Comparison of ENCODE assay signal across 8 cellular contexts in genomic region chr4:139556071-139556734, GRCh38. TPM values are rescaled to one million over a fixed set of nuclear protein-coding genes. Genes with fewer than 3 reads are reported as not detected.
A peak's percentile ranks its signal among the peaks of the same experiment; 100 is the strongest.
DNase-seq lines count a peak whose midpoint lies in the region; ATAC-seq and TF ChIP-seq lines count a peak whose summit lies in the region.

Gene SETD7 (minus strand): TSS chr4:139556219. CDS start chr4:139556137, 82 bp downstream.

- WGBS in transverse colon (ENCODE audit: low coverage in 1 of 2), 2 donors = 0 to 1% methylated on average over 2 to 62 of the region's 63 CpGs

- TF ChIP-seq POLR2A in transverse colon (IDR thresholded peaks at IDR 0.05) = peak; percentile 71

- H3K27ac Mint-ChIP-seq in Calu3 (ENCODE audit: unreplicated experiment) (peak within 1 kb of the TSS; percentile 82), osteocyte (ENCODE audit: unreplicated experiment) (peak within 1 kb of the TSS; percentile 96)

- peak; percentile 67 for ATAC-seq in Right ventricle myocardium superior (ENCODE audit: poor library complexity)

- peak; percentile 59 for DNase-seq in Calu3
- DNase-seq in GOT3 (lab: John Stamatoyannopoulos, UW) = peak; percentile 1
- peak; percentile 52 for DNase-seq in MV-4-11 (lab: John Stamatoyannopoulos, UW)
- DNase-seq in SW480 (ENCODE audit: low spot score) = peak; percentile 69
- peak; percentile 88 for DNase-seq in adipocyte (ENCODE audit: low read depth)
- DNase-seq in Right ventricle myocardium superior = peak; percentile 88
- DNase-seq in osteocyte (ENCODE audit: extremely low spot score, unreplicated experiment) = peak; percentile 90
- peak; percentile 79 for DNase-seq in transverse colon

- H3K4me3 Mint-ChIP-seq in Calu3 (ENCODE audit: low read depth, unreplicated experiment) (peak within 1 kb of the TSS; percentile 90), osteocyte (ENCODE audit: unreplicated experiment) (peak within 1 kb of the TSS; percentile 96)

- H3K27ac ChIP-seq in transverse colon = peak within 1 kb of the TSS; percentile 88 to 98 (median 94)

- H3K36me3 ChIP-seq in adipocyte (ENCODE audit: control insufficient read depth, insufficient read depth, low read length, severe bottlenecking) (no peaks in the 10 kb centered on the region), transverse colon (no peaks in the 10 kb centered on the region)

- H3K9me3 Mint-ChIP-seq in Calu3 (ENCODE audit: low read depth, unreplicated experiment) (no peaks in the 10 kb centered on the region), osteocyte (ENCODE audit: unreplicated experiment) (no peaks in the 10 kb centered on the region)

- H3K36me3 Mint-ChIP-seq in Calu3 (ENCODE audit: insufficient read depth, unreplicated experiment) (peaks cover 35% of the 10 kb centered on the region), osteocyte (ENCODE audit: unreplicated experiment) (no peaks in the 10 kb centered on the region)

- H3K4me1 ChIP-seq in adipocyte (ENCODE audit: control insufficient read depth, insufficient read depth, low read length) = peaks cover 66% of the 10 kb centered on the region
- peaks cover 6 to 65% (median 38%) of the 10 kb centered on the region in 4 donors for H3K4me1 ChIP-seq in transverse colon

- in situ Hi-C loops in transverse colon (cut with MboI; ENCODE audit: low pct_ligation_motif_present in 1 of 4, low pct_unique_long_range_greater_than_20kb in 1 of 4, low sequenced_read_pairs in 3 of 4) = no loop called here

- H3K4me3 ChIP-seq in adipocyte (ENCODE audit: low read length) (peak within 1 kb of the TSS; percentile 91), transverse colon (peak within 1 kb of the TSS; percentile 64 to 95 (median 79))

- no peaks in the 10 kb centered on the region for H3K9me3 ChIP-seq in adipocyte (ENCODE audit: control insufficient read depth, low read length)
- no peaks in the 10 kb centered on the region for H3K9me3 ChIP-seq in transverse colon

- no TSS peak for BruUV-seq in Calu3 (replicated peaks; lab: Mats Ljungman, UMichigan)

- H3K27me3 Mint-ChIP-seq in Calu3 (ENCODE audit: unreplicated experiment) (no peaks in the 10 kb centered on the region), osteocyte (ENCODE audit: unreplicated experiment) (peaks cover 9% of the 10 kb centered on the region)

- intact Hi-C loops in Calu3 (cut with micrococcal nuclease; ENCODE audit: unreplicated experiment) (no loop called here), Right ventricle myocardium superior (cut with DNase I) (no loop called here), transverse colon (cut with DNase I; ENCODE audit: low total_unique reads) (no loop called here)

- H3K4me1 Mint-ChIP-seq in Calu3 (ENCODE audit: low read depth, unreplicated experiment) (peaks cover 25% of the 10 kb centered on the region), osteocyte (ENCODE audit: unreplicated experiment) (peaks cover 40% of the 10 kb centered on the region)

- peaks cover 3% of the 10 kb centered on the region for H3K27me3 ChIP-seq in adipocyte (replicated peaks; ENCODE audit: control insufficient read depth, insufficient read depth, low read length)
- H3K27me3 ChIP-seq in transverse colon = no peaks in the 10 kb centered on the region

- TF ChIP-seq CTCF in Calu3 (IDR thresholded peaks at IDR 0.05; ENCODE audit: unreplicated experiment) (no peak), osteocyte (IDR thresholded peaks at IDR 0.05) (no peak), transverse colon (IDR thresholded peaks at IDR 0.05) (no peak)

- H3K9ac ChIP-seq in adipocyte (ENCODE audit: low read length) = peak within 1 kb of the TSS; percentile 92

- TF ChIP-seq EP300 in transverse colon (IDR thresholded peaks at IDR 0.05; ENCODE audit: low read depth) = no peak

- CTCF ChIA-PET in Calu3 (lab: Charles Lee) = interaction anchor here (1.1 kb wide), 1 partner anchor 77 kb away, joined by 4 read pairs; no protein-coding TSS in a partner anchor

RNA-seq across cellular contexts. Expression of gene SETD7, which starts in this region (rescaled TPM):
- total RNA-seq in Calu3 (2022) (16.2 and 16.4 TPM in 2 replicates), Right ventricle myocardium superior (46.3 TPM), osteocyte (44.2 and 47.7 TPM in 2 replicates), transverse colon (10 to 100 TPM; 19.7 to 31.3 (median 24.8) TPM)

Comparison
In these comparisons a context has a peak if more than half of its experiments do, and no peak if none do; other contexts are left out.
1. Peak in every context shown above with its lines: DNase-seq, ATAC-seq, H3K4me3 ChIP-seq and H3K27ac ChIP-seq.
2. DNase-seq: peak in every context shown above with its lines; median percentile 90 in osteocyte; 88 in adipocyte; 88 in Right ventricle myocardium superior; 79 in transverse colon; 69 in SW480; 59 in Calu3; 52 in MV-4-11; 1 in GOT3.